In the genomic region with DNA sequence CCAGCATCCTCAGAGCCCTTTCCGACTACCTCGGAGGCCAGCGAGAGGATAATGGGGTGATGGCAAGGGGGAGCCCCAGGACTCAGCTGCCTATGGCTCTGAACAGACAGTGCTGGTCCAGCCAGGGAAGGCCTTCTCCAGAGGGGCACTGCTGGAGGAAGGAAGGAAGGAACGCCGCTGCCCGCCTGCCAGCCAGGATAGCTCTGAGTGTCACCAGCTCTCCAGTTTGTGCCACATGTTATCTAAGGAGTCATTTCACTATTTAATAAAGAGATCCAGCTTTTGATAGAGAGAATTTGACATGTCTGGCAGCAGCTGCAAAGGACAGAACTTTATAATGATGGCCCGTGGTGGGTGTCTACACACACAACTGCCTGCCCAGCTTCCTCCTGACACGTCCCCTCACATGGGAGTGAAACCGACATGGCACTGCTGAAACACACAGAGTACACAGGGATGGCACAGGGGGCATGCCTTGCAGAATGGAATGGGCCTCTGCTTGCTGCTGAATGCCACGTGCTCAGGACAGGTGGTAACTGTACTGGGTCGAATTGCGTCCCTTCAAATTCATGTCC, we compare ENCODE assay signal across 14 cellular contexts. TPM values are rescaled to one million over a fixed set of nuclear protein-coding genes. Genes with fewer than 3 reads are reported as not detected.
A peak's percentile ranks its signal among the peaks of the same experiment; 100 is the strongest.
DNase-seq lines count a peak whose midpoint lies in the region; ATAC-seq and TF ChIP-seq lines count a peak whose summit lies in the region.
"Had no signal": no experiment of that assay in that cellular context is flagged by ENCODE, and none has a peak within 500 bp of the region (broad histone marks: within the 10 kb centered on the region; RNA-seq: fewer than 3 reads in every experiment).

No MANE protein-coding gene starts in this region.

- H3K27ac Mint-ChIP-seq in glutamatergic neuron (ENCODE audit: unreplicated experiment) (no peak overlapping the region), type B pancreatic cell (peak overlapping the region; percentile 74)
- H3K27ac Mint-ChIP-seq: CD4-positive, alpha-beta memory T cell had no signal

- TF ChIP-seq CTCF in glutamatergic neuron (IDR thresholded peaks at IDR 0.05; ENCODE audit: partially characterized antibody, unreplicated experiment) = no peak
- no peak for TF ChIP-seq CTCF in type B pancreatic cell (conservative IDR thresholded peaks at IDR 0.05)
- TF ChIP-seq CTCF in omental fat pad (IDR thresholded peaks at IDR 0.05) = no peak

- H3K27me3 Mint-ChIP-seq in glutamatergic neuron (ENCODE audit: unreplicated experiment) (peaks cover 7% of the 10 kb centered on the region), type B pancreatic cell (no peaks in the 10 kb centered on the region)
- H3K27me3 Mint-ChIP-seq: CD4-positive, alpha-beta memory T cell; naive B cell had no signal

- H3K4me3 ChIP-seq in muscle layer of colon (ENCODE audit: low read depth in 1 of 2, low read length in 2 of 2) = no peak overlapping the region
- H3K4me3 ChIP-seq: thoracic aorta had no signal

- H3K4me1 Mint-ChIP-seq in glutamatergic neuron (ENCODE audit: low read depth, unreplicated experiment) (peaks cover 11% of the 10 kb centered on the region), type B pancreatic cell (ENCODE audit: unreplicated experiment) (peaks cover 41% of the 10 kb centered on the region)
- H3K4me1 Mint-ChIP-seq: CD4-positive, alpha-beta memory T cell had no signal

- H3K27me3 ChIP-seq in muscle layer of colon (ENCODE audit: control insufficient read depth in 1 of 2, insufficient read depth in 2 of 2, low read length in 2 of 2) = no peaks in the 10 kb centered on the region

- H3K4me1 ChIP-seq in muscle layer of colon (ENCODE audit: insufficient read depth, low read length) = peaks cover 97% of the 10 kb centered on the region

- peak overlapping the region; percentile 17 for H3K9ac ChIP-seq in muscle layer of colon (ENCODE audit: low read length)

- H3K9me3 Mint-ChIP-seq in glutamatergic neuron (ENCODE audit: unreplicated experiment) (peaks cover 9% of the 10 kb centered on the region), type B pancreatic cell (peaks cover 4% of the 10 kb centered on the region)

- H3K36me3 Mint-ChIP-seq in glutamatergic neuron (ENCODE audit: unreplicated experiment) (peaks cover 5% of the 10 kb centered on the region), type B pancreatic cell (peaks cover 4% of the 10 kb centered on the region)

- DNase-seq in NCI-H510A treated with DMSO at 0.1 percent for 48 hours (lab: John Stamatoyannopoulos, UW) = peak; percentile 34
- DNase-seq in NCI-H510A (lab: John Stamatoyannopoulos, UW) = no peak
- DNase-seq in glutamatergic neuron = peak; percentile 9
- DNase-seq in type B pancreatic cell (ENCODE audit: extremely low spot score, unreplicated experiment) = no peak
- DNase-seq in omental fat pad (ENCODE audit: low spot score) = no peak
- DNase-seq in NCI-H526 treated with DMSO at 0.1 percent for 48 hours (lab: John Stamatoyannopoulos, UW) = no peak
- DNase-seq: 8988T; CD4-positive, alpha-beta memory T cell; cortex of kidney; immature natural killer cell; naive B cell had no signal

- no peaks in the 10 kb centered on the region for H3K9me3 ChIP-seq in muscle layer of colon (ENCODE audit: low read length)
- H3K9me3 ChIP-seq: thoracic aorta had no signal

- no peak overlapping the region for H3K27ac ChIP-seq in muscle layer of colon (ENCODE audit: low read depth, low read length)

- H3K4me3 Mint-ChIP-seq in glutamatergic neuron (ENCODE audit: unreplicated experiment) (no peak overlapping the region), type B pancreatic cell (no peak overlapping the region)
- H3K4me3 Mint-ChIP-seq: immature natural killer cell, naive B cell had no signal

- no peaks in the 10 kb centered on the region for H3K36me3 ChIP-seq in muscle layer of colon (ENCODE audit: insufficient read depth, low read length)
- H3K36me3 ChIP-seq: thoracic aorta had no signal

- no peak for ATAC-seq in HG03097 (IDR thresholded peaks at IDR 0.05; ENCODE audit: low FRiP score, unreplicated experiment)
- no peak for ATAC-seq in omental fat pad (ENCODE audit: low FRiP score)

RNA-seq across cellular contexts. Expression of a gene that starts 37.5 kb away (rescaled TPM):
- total RNA-seq in glutamatergic neuron (ENCODE audit: unreplicated experiment) (23.8 TPM), type B pancreatic cell (ENCODE audit: low replicate concordance) (22.1 and 24.3 TPM in 2 replicates), omental fat pad (10 to 100 TPM; 17.7 to 30.3 (median 22.8) TPM)

RNA-seq across cellular contexts. Expression of a gene that starts 53.5 kb away (rescaled TPM):
- total RNA-seq in glutamatergic neuron (ENCODE audit: unreplicated experiment) = not detected
- total RNA-seq in type B pancreatic cell (ENCODE audit: low replicate concordance) = 0.31 and 24.3 TPM in 2 replicates
- 1 to 10 TPM in 1 of 4 donors, under 1 TPM in 3; 0.12 to 1.1 (median 0.25) TPM for total RNA-seq in omental fat pad

Comparison
In these comparisons a context has a peak if more than half of its experiments do, and no peak if none do; other contexts are left out.
1. DNase-seq: peak in NCI-H510A treated with DMSO at 0.1 percent for 48 hours (single experiment) and glutamatergic neuron (single experiment); none in NCI-H510A (single experiment), type B pancreatic cell (single experiment), omental fat pad (single experiment) and NCI-H526 treated with DMSO at 0.1 percent for 48 hours (single experiment).